Comparison of ENCODE assay signal across 8 cellular contexts in genomic region chr13:39016789-39017188, GRCh38. TPM values are rescaled to one million over a fixed set of nuclear protein-coding genes. Genes with fewer than 3 reads are reported as not detected.
DNase-seq lines count a peak whose midpoint lies in the region; ATAC-seq, FAIRE-seq and TF ChIP-seq lines count a peak whose summit lies in the region.

No MANE protein-coding gene starts in this region.

- BruUV-seq in IMR-90 (replicated peaks; lab: Mats Ljungman, UMichigan): no TSS peak

- H3K27ac Mint-ChIP-seq in GM23338: no peak overlapping the region
- H3K27ac Mint-ChIP-seq in WTC11: no peak overlapping the region
- no peak overlapping the region for H3K27ac Mint-ChIP-seq in stimulated activated memory B cell treated with anti-CD40 and anti-IgM and Interleukin-4, amounts not matched to agents 10 μg/mL and 1 μg/mL and 100 μg/mL, for 72 hours

- H3K36me3 ChIP-seq in GM23338 (ENCODE audit: insufficient read depth) (peaks cover 37% of the 10 kb centered on the region; the same call in 1 of the 2 replicates), IMR-90 (ENCODE audit: control insufficient read depth, insufficient read depth, low read length) (peaks cover 38% of the 10 kb centered on the region), heart left ventricle (peaks cover 0 to 98% (median 86%) of the 10 kb centered on the region in 9 donors), testis (ENCODE audit: low read depth, missing control alignments) (no peaks in the 10 kb centered on the region)

- intact Hi-C loops in IMR-90 (cut with micrococcal nuclease): no loop called here
- intact Hi-C loops in heart left ventricle (cut with DNase I): no loop called here
- intact Hi-C loops in testis (cut with DNase I; ENCODE audit: low total_unique reads): no loop called here

- no peak overlapping the region for H3K4ac ChIP-seq in IMR-90 (ENCODE audit: low read depth, low read length)

- no peaks in the 10 kb centered on the region for H4K20me1 ChIP-seq in GM23338 (replicated peaks; ENCODE audit: insufficient read depth)
- H4K20me1 ChIP-seq in IMR-90 (ENCODE audit: insufficient read depth, low read length): no peaks in the 10 kb centered on the region

- H2AFZ ChIP-seq in GM23338 (no peak overlapping the region), IMR-90 (replicated peaks; ENCODE audit: low read length, poor library complexity) (no peak overlapping the region)

- H2AK9ac ChIP-seq in IMR-90 (replicated peaks; ENCODE audit: low read depth, low read length, poor library complexity): no peak overlapping the region

- H3K23ac ChIP-seq in IMR-90 (ENCODE audit: low read depth, low read length): no peak overlapping the region

- TF ChIP-seq POLR2A in IMR-90 (IDR thresholded peaks at IDR 0.05; ENCODE audit: low read depth, low read length) (no peak), heart left ventricle (IDR thresholded peaks at IDR 0.05) (no peak), testis (IDR thresholded peaks at IDR 0.05) (no peak)

- WGBS in IMR-90 (ENCODE audit: extremely low coverage in 2 of 2, insufficient read length in 1 of 2), 2 experiments: no CpG with 5 or more reads among the region's 2 CpGs
- WGBS in heart left ventricle, 4 donors: 10 to 32% (median 24%) methylated on average over 2 of the region's 2 CpGs
- 35 to 40% methylated on average over 2 of the region's 2 CpGs for WGBS in testis, 2 donors

- H3K4me2 ChIP-seq in GM23338 (no peak overlapping the region), IMR-90 (ENCODE audit: low read depth, low read length) (no peak overlapping the region)

- H3K79me2 ChIP-seq in GM23338 (replicated peaks; ENCODE audit: insufficient read depth): peaks cover 2% of the 10 kb centered on the region

- ATAC-seq in GM23338 (peak; percentile 43; the same call in 2 of the 3 replicates), IMR-90 (ENCODE audit: low read depth) (no peak; the same call in 1 of the 2 replicates), WTC11 (peak; percentile 38), heart left ventricle (peak in 2 of 4 donors; percentile 42 to 45)
- ATAC-seq in stimulated activated memory B cell treated with anti-CD40 and anti-IgM and Interleukin-4, amounts not matched to agents 10 μg/mL and 1 μg/mL and 100 μg/mL, for 72 hours: no peak

- TF ChIP-seq CTCF in GM23338 (conservative IDR thresholded peaks at IDR 0.05; ENCODE audit: low read depth in 2 of 2) (peak; percentile 72 to 73), IMR-90 (conservative IDR thresholded peaks at IDR 0.05; ENCODE audit: low read depth, low read length) (peak; percentile 23; the same call in 1 of the 2 replicates), WTC11 (IDR thresholded peaks at IDR 0.05) (peak; percentile 21; the same call in 1 of the 2 replicates), heart left ventricle (IDR thresholded peaks at IDR 0.05) (peak in 11 of 12 donors; percentile 10 to 59 (median 36)), testis (IDR thresholded peaks at IDR 0.05) (peak in 2 of 3 experiments; percentile 20 to 49)

- in situ Hi-C loops in IMR-90 (cut with MboI; ENCODE audit: low sequenced_read_pairs): no loop called here

- H4K8ac ChIP-seq in IMR-90 (ENCODE audit: low read depth in 2 of 2, low read length in 2 of 2): no peak overlapping the region

- H4K5ac ChIP-seq in IMR-90 (ENCODE audit: low read depth, low read length): no peak overlapping the region

- H3K36me3 Mint-ChIP-seq in GM23338 (ENCODE audit: low read depth) (peaks cover 79% of the 10 kb centered on the region), WTC11 (peaks cover 61% of the 10 kb centered on the region)
- peaks cover 61% of the 10 kb centered on the region for H3K36me3 Mint-ChIP-seq in stimulated activated memory B cell treated with anti-CD40 and anti-IgM and Interleukin-4, amounts not matched to agents 10 μg/mL and 1 μg/mL and 100 μg/mL, for 72 hours

- H3K9me3 Mint-ChIP-seq in GM23338: no peaks in the 10 kb centered on the region
- no peaks in the 10 kb centered on the region for H3K9me3 Mint-ChIP-seq in WTC11
- H3K9me3 Mint-ChIP-seq in stimulated activated memory B cell treated with anti-CD40 and anti-IgM and Interleukin-4, amounts not matched to agents 10 μg/mL and 1 μg/mL and 100 μg/mL, for 72 hours: no peaks in the 10 kb centered on the region

- no peaks in the 10 kb centered on the region; the same call in 1 of the 2 replicates for H3K9me1 ChIP-seq in IMR-90 (ENCODE audit: insufficient read depth, low read length)

- FAIRE-seq in A204.1 (lab: Jason Lieb, UNC) (peak; percentile 92), G401.6 (lab: Jason Lieb, UNC) (peak; percentile 93)

- dilution Hi-C loops in IMR-90 (cut with HindIII; ENCODE audit: low sequenced_read_pairs, unreplicated experiment): no loop called here

- CTCF ChIA-PET in IMR-90 (lab: Yijun Ruan, JAX) (no interaction called here), WTC11 (lab: Charles Lee) (interaction anchor here (0.6 to 1.3 kb wide), 3 partner anchors 44 to 599 kb away, joined by 3 to 4 read pairs (median 3); no protein-coding TSS in a partner anchor)

- H3K27ac ChIP-seq in GM23338 (ENCODE audit: low read depth) (no peak overlapping the region), IMR-90 (ENCODE audit: insufficient read depth, low read length) (no peak overlapping the region), heart left ventricle (no peak overlapping the region), testis (no peak overlapping the region)

- no peaks in the 10 kb centered on the region for H3K9me3 ChIP-seq in IMR-90 (ENCODE audit: control insufficient read depth, insufficient read depth, low read length)
- H3K9me3 ChIP-seq in heart left ventricle: no peaks in the 10 kb centered on the region
- H3K9me3 ChIP-seq in testis: no peaks in the 10 kb centered on the region

- H3K4me1 Mint-ChIP-seq in GM23338 (peaks cover 13% of the 10 kb centered on the region), WTC11 (peaks cover 8% of the 10 kb centered on the region)
- no peaks in the 10 kb centered on the region for H3K4me1 Mint-ChIP-seq in stimulated activated memory B cell treated with anti-CD40 and anti-IgM and Interleukin-4, amounts not matched to agents 10 μg/mL and 1 μg/mL and 100 μg/mL, for 72 hours

- TF ChIP-seq RAD21 in IMR-90 (IDR thresholded peaks at IDR 0.05; ENCODE audit: low read length): no peak

- no peaks in the 10 kb centered on the region; the same call in none of the 2 replicates for H3F3A ChIP-seq in GM23338 (replicated peaks; ENCODE audit: low read depth)

- H3K4me3 Mint-ChIP-seq in GM23338 (no peak overlapping the region), WTC11 (no peak overlapping the region)
- no peak overlapping the region for H3K4me3 Mint-ChIP-seq in stimulated activated memory B cell treated with anti-CD40 and anti-IgM and Interleukin-4, amounts not matched to agents 10 μg/mL and 1 μg/mL and 100 μg/mL, for 72 hours

- H3K27me3 Mint-ChIP-seq in GM23338 (ENCODE audit: insufficient read depth, low read depth, poor library complexity) (peaks cover 3% of the 10 kb centered on the region), WTC11 (ENCODE audit: low read depth) (no peaks in the 10 kb centered on the region)
- no peaks in the 10 kb centered on the region for H3K27me3 Mint-ChIP-seq in stimulated activated memory B cell treated with anti-CD40 and anti-IgM and Interleukin-4, amounts not matched to agents 10 μg/mL and 1 μg/mL and 100 μg/mL, for 72 hours

- no peak overlapping the region for H2BK15ac ChIP-seq in IMR-90 (ENCODE audit: low read depth, low read length)

- no peak overlapping the region for H3K56ac ChIP-seq in IMR-90 (ENCODE audit: extremely low read depth, insufficient read depth, low read length)

- no peaks in the 10 kb centered on the region for H3K4me1 ChIP-seq in GM23338 (ENCODE audit: insufficient read depth)
- no peaks in the 10 kb centered on the region for H3K4me1 ChIP-seq in IMR-90 (ENCODE audit: control insufficient read depth, insufficient read depth, low read length)
- H3K4me1 ChIP-seq in heart left ventricle: no peaks in the 10 kb centered on the region
- H3K4me1 ChIP-seq in testis: no peaks in the 10 kb centered on the region

- no peaks in the 10 kb centered on the region for H3K79me1 ChIP-seq in IMR-90 (ENCODE audit: low read depth in 1 of 2, low read length in 2 of 2)

- DNase-seq in GM23338 (ENCODE audit: low spot score): peak; percentile 65
- DNase-seq in IMR-90: peak; percentile 8
- DNase-seq in WTC11 (ENCODE audit: low spot score): no peak
- DNase-seq in heart left ventricle: no peak
- peak; percentile 33 for DNase-seq in testis

- H3K18ac ChIP-seq in IMR-90 (ENCODE audit: low read depth, low read length): no peak overlapping the region

- no peak overlapping the region for H2BK5ac ChIP-seq in IMR-90 (ENCODE audit: low read depth, low read length, poor library complexity, severe bottlenecking)

- H2AK5ac ChIP-seq in IMR-90 (ENCODE audit: low read depth, low read length): no peak overlapping the region

- H3K4me3 ChIP-seq in GM23338 (no peak overlapping the region), IMR-90 (ENCODE audit: insufficient read depth, low read depth, low read length) (no peak overlapping the region), heart left ventricle (no peak overlapping the region), testis (no peak overlapping the region)

- H3K9ac ChIP-seq in IMR-90 (ENCODE audit: low read depth, low read length): no peak overlapping the region

- H3K27me3 ChIP-seq in GM23338 (ENCODE audit: insufficient read depth): no peaks in the 10 kb centered on the region
- H3K27me3 ChIP-seq in IMR-90 (ENCODE audit: control insufficient read depth, insufficient read depth, low read length): no peaks in the 10 kb centered on the region
- no peaks in the 10 kb centered on the region for H3K27me3 ChIP-seq in heart left ventricle
- H3K27me3 ChIP-seq in testis: no peaks in the 10 kb centered on the region

- no peak overlapping the region for H4K91ac ChIP-seq in IMR-90 (ENCODE audit: insufficient read depth, low read depth, low read length)

- POLR2A ChIA-PET in IMR-90 (lab: Charles Lee; ENCODE audit: unreplicated experiment) (no interaction called here), WTC11 (lab: Charles Lee) (no interaction called here)

- no peaks in the 10 kb centered on the region for H3K9me2 ChIP-seq in GM23338 (ENCODE audit: insufficient read depth)

- no peak overlapping the region for H2BK20ac ChIP-seq in IMR-90 (ENCODE audit: low read depth, low read length)

- no peak overlapping the region for H3K14ac ChIP-seq in IMR-90 (replicated peaks; ENCODE audit: low read depth, low read length)

- no peak overlapping the region for H2BK120ac ChIP-seq in IMR-90 (ENCODE audit: low read depth, low read length)

RNA-seq across cellular contexts. Expression of gene PROSER1, which starts 21.1 kb away (rescaled TPM):
- 116 and 141 TPM in 2 replicates for total RNA-seq in GM23338 (2014; rRNA removed; shearing (Covaris generic))
- 58.8 and 64.9 TPM in 2 replicates for polyA plus RNA-seq in GM23338 (2016; fragmentation: Nextera tagmentation; extraction: Ambion mirVana)
- 2.0 and 4.2 TPM in 2 replicates for total RNA-seq in IMR-90 (2012; rRNA removed)
- polyA plus RNA-seq in IMR-90 (2012; rRNA removed): 13.2 and 13.4 TPM in 2 replicates
- polyA plus RNA-seq in IMR-90 (2012; cell fraction: cytosol; rRNA removed): 2.8 and 6.3 TPM in 2 replicates
- 15.3 and 37.1 TPM in 2 replicates for polyA plus RNA-seq in IMR-90 (2012; cell fraction: nucleus; rRNA removed; ENCODE audit: low replicate concordance)
- 73.6 to 94.6 TPM (median 74.3 TPM) in 3 replicates for total RNA-seq in WTC11 (2021)
- total RNA-seq in heart left ventricle: 10 to 100 TPM; 10.4 to 22.2 (median 16.2) TPM
- polyA plus RNA-seq in heart left ventricle: 1 to 10 TPM; 7.8 to 8.8 TPM
- 10 to 100 TPM; 32.0 to 33.0 TPM for total RNA-seq in testis
- 37.0 TPM for polyA plus RNA-seq in testis (ENCODE audit: insufficient read depth, low read depth, low replicate concordance)

RNA-seq across cellular contexts. Expression of gene NHLRC3, which starts 21.5 kb away (rescaled TPM):
- total RNA-seq in GM23338 (2014; rRNA removed; shearing (Covaris generic)): 14.6 and 15.6 TPM in 2 replicates
- polyA plus RNA-seq in GM23338 (2016; fragmentation: Nextera tagmentation; extraction: Ambion mirVana): 11.0 and 11.8 TPM in 2 replicates
- 3.0 and 5.6 TPM in 2 replicates for total RNA-seq in IMR-90 (2012; rRNA removed)
- 3.0 and 4.2 TPM in 2 replicates for polyA plus RNA-seq in IMR-90 (2012; rRNA removed)
- 0.59 and 0.94 TPM in 2 replicates for polyA plus RNA-seq in IMR-90 (2012; cell fraction: cytosol; rRNA removed)
- polyA plus RNA-seq in IMR-90 (2012; cell fraction: nucleus; rRNA removed; ENCODE audit: low replicate concordance): 3.4 and 19.7 TPM in 2 replicates
- total RNA-seq in WTC11 (2021): 17.2 to 19.9 TPM (median 18.8 TPM) in 3 replicates
- total RNA-seq in heart left ventricle: 10 to 100 TPM in 6 of 9 donors, 1 to 10 TPM in 3; 3.9 to 19.9 (median 10.6) TPM
- polyA plus RNA-seq in heart left ventricle: 1 to 10 TPM; 4.2 to 5.8 TPM
- total RNA-seq in testis: 10 to 100 TPM; 33.1 to 35.6 TPM
- polyA plus RNA-seq in testis (ENCODE audit: insufficient read depth, low read depth, low replicate concordance): 23.2 TPM

RNA-seq across cellular contexts. Expression of gene STOML3, which starts 26.2 kb away (rescaled TPM):
- total RNA-seq in GM23338 (2014; rRNA removed; shearing (Covaris generic)): 0.16 TPM in 1 of 2 replicates, not detected in the other
- polyA plus RNA-seq in GM23338 (2016; fragmentation: Nextera tagmentation; extraction: Ambion mirVana) (not detected in 2 replicates), IMR-90 (2012; rRNA removed) (not detected in 2 replicates), heart left ventricle (not detected), testis (ENCODE audit: insufficient read depth, low read depth, low replicate concordance) (0.91 TPM)
- total RNA-seq in IMR-90 (2012; rRNA removed) (not detected in 2 replicates), WTC11 (2021) (not detected in 3 replicates), heart left ventricle (not detected), testis (under 1 TPM in 1 of 2 donors, not detected in 1; 0.12 TPM)
- not detected in 2 replicates for polyA plus RNA-seq in IMR-90 (2012; cell fraction: cytosol; rRNA removed)
- not detected in 2 replicates for polyA plus RNA-seq in IMR-90 (2012; cell fraction: nucleus; rRNA removed; ENCODE audit: low replicate concordance)

Comparison
In these comparisons a context has a peak if more than half of its experiments do, and no peak if none do; other contexts are left out.
1. ATAC-seq: peak in GM23338 (single experiment) and WTC11 (single experiment); none in IMR-90 (single experiment) and stimulated activated memory B cell treated with anti-CD40 and anti-IgM and Interleukin-4, amounts not matched to agents 10 μg/mL and 1 μg/mL and 100 μg/mL, for 72 hours (single experiment).
2. DNase-seq: peak in GM23338 (single experiment), IMR-90 (single experiment) and testis (single experiment); none in WTC11 (single experiment) and heart left ventricle (0 of 5).
3. CTCF ChIP-seq: peak in every context shown above with its lines; median percentile 72 in GM23338; 36 in heart left ventricle; 34 in testis; 23 in IMR-90; 21 in WTC11.